ENCODE assay signal across 17 cellular contexts in the genomic region with DNA sequence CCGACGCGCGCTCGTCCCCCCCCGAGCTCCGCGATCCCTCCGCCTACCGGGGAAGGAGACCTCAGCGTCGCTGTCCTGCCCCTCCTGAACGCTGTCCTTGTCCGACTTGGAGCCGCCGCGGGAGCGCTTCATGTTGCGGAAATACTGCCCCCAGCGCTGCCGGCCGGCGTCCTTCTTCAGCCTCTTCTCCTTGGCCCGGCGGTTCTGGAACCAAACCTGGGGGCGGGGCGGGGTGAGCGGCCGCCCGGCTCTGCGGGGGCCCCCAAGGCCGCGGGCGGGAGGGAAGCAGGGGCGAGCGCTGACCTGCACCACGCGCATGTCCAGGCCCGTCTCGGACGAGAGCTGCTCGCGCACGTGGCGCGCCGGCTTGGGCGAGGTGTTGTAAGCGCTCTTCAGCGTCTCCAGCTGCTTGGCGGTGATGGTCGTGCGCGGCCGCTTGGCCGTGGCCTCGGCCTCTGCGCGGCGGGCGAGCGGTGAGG. TPM values are rescaled to one million over a fixed set of nuclear protein-coding genes. Genes with fewer than 3 reads are reported as not detected.
A peak's percentile ranks its signal among the peaks of the same experiment; 100 is the strongest.
DNase-seq lines count a peak whose midpoint lies in the region; FAIRE-seq and TF ChIP-seq lines count a peak whose summit lies in the region.
"Had no signal": no experiment of that assay in that cellular context is flagged by ENCODE, and none has a peak within 500 bp of the region (broad histone marks: within the 10 kb centered on the region; RNA-seq: fewer than 3 reads in every experiment).

No MANE protein-coding gene starts in this region.

- H4K5ac ChIP-seq in H9 (ENCODE audit: insufficient read length, low read depth, low read length), result no peak overlapping the region

- no peaks in the 10 kb centered on the region for H3K79me1 ChIP-seq in H9 (ENCODE audit: insufficient read depth, low read depth, low read length, poor library complexity, severe bottlenecking)

- no TSS peak for BruUV-seq in mammary epithelial cell (replicated peaks; lab: Mats Ljungman, UMichigan)

- H3K4me3 ChIP-seq in mammary epithelial cell (replicated peaks in 1 of 3; ENCODE audit: insufficient read depth in 1 of 3, low read depth in 2 of 3, low read length in 3 of 3) (no peak overlapping the region), keratinocyte (ENCODE audit: control insufficient read depth in 2 of 3, extremely low read depth in 1 of 3, insufficient read depth in 2 of 3, low read depth in 1 of 3, low read length in 3 of 3) (peak overlapping the region in 1 of 3 experiments; percentile 32), tibial artery (no peak overlapping the region)
- H3K4me3 ChIP-seq: heart left ventricle, upper lobe of right lung had no signal

- peaks cover 97% of the 10 kb centered on the region for H3K27me3 Mint-ChIP-seq in H9 (ENCODE audit: low read depth)

- no peaks in the 10 kb centered on the region for H4K20me1 ChIP-seq in H9 (ENCODE audit: control insufficient read depth, insufficient read depth, insufficient read length)
- peaks cover 9% of the 10 kb centered on the region for H4K20me1 ChIP-seq in mammary epithelial cell (ENCODE audit: insufficient read depth, low read length)
- H4K20me1 ChIP-seq in keratinocyte (ENCODE audit: control insufficient read depth, extremely low read depth, insufficient read depth, low read length), result no peaks in the 10 kb centered on the region

- no peak overlapping the region for H4K8ac ChIP-seq in H9 (replicated peaks; ENCODE audit: insufficient read length, low read depth, low read length)

- H2BK5ac ChIP-seq in H9 (ENCODE audit: insufficient read length, low read length), result no peak overlapping the region

- H3K9ac ChIP-seq in H9 (ENCODE audit: extremely low read depth, insufficient read length, low read length) (no peak overlapping the region), mammary epithelial cell (ENCODE audit: insufficient read depth, low read length) (no peak overlapping the region), keratinocyte (ENCODE audit: control insufficient read depth, extremely low read depth, insufficient read depth, low read length) (no peak overlapping the region)

- no peak overlapping the region for H2AFZ ChIP-seq in H9 (ENCODE audit: low read length)
- peak overlapping the region; percentile 15 for H2AFZ ChIP-seq in mammary epithelial cell (ENCODE audit: low read depth, low read length)
- H2AFZ ChIP-seq in keratinocyte (ENCODE audit: control insufficient read depth, low read length), result no peak overlapping the region

- no peak overlapping the region for H3K56ac ChIP-seq in H9 (ENCODE audit: insufficient read length, low read depth, low read length)

- H3K9me1 ChIP-seq in keratinocyte (ENCODE audit: control insufficient read depth, extremely low read depth, insufficient read depth, low read length), result no peaks in the 10 kb centered on the region

- no peaks in the 10 kb centered on the region for H3K9me3 ChIP-seq in H9 (ENCODE audit: control insufficient read depth, low read depth, low read length)
- H3K9me3 ChIP-seq in mammary epithelial cell (replicated peaks; ENCODE audit: insufficient read depth, low read length), result no peaks in the 10 kb centered on the region
- H3K9me3 ChIP-seq in keratinocyte (ENCODE audit: control insufficient read depth, low read depth, low read length), result no peaks in the 10 kb centered on the region
- no peaks in the 10 kb centered on the region for H3K9me3 ChIP-seq in tibial artery
- H3K9me3 ChIP-seq: heart left ventricle, upper lobe of right lung had no signal

- peak overlapping the region in 1 of 2 experiments; percentile 54; a peak in 1 of 5 replicates for H3K4me3 Mint-ChIP-seq in H9
- H3K4me3 Mint-ChIP-seq: activated CD4-positive, alpha-beta memory T cell treated with anti-CD3 and anti-CD28 coated beads, Interleukin-2, amount 10 ng/mL, durations not matched to agents 7 days and 5 days; stimulated activated effector memory CD8-positive, alpha-beta T cell treated with anti-CD3 and anti-CD28 coated beads, Interleukin-12 subunit alpha, Interleukin-12 subunit beta, amount 100 ng/mL, for 72 hours had no signal

- no peak overlapping the region for H2AK5ac ChIP-seq in H9 (ENCODE audit: insufficient read length, low read length)

- no peak overlapping the region for H3K14ac ChIP-seq in H9 (ENCODE audit: insufficient read depth, low read length)

- H3K4me2 ChIP-seq in H9 (ENCODE audit: insufficient read depth, insufficient read length, low read length) (peak overlapping the region; percentile 13), mammary epithelial cell (ENCODE audit: insufficient read depth, low read depth, low read length) (peak overlapping the region; percentile 66), keratinocyte (ENCODE audit: control insufficient read depth, extremely low read depth, insufficient read depth, low read depth, low read length) (peak overlapping the region; percentile 32)

- no peak overlapping the region for H3T11ph ChIP-seq in H9 (ENCODE audit: low read length)

- intact Hi-C loops in mammary epithelial cell (cut with micrococcal nuclease) (no loop called here), tibial artery (cut with DNase I; ENCODE audit: low total_unique reads) (no loop called here)

- H2BK12ac ChIP-seq in H9 (ENCODE audit: insufficient read length, low read depth, low read length), result no peak overlapping the region

- no peak overlapping the region for H3K27ac Mint-ChIP-seq in H9
- H3K27ac Mint-ChIP-seq: activated CD4-positive, alpha-beta memory T cell treated with anti-CD3 and anti-CD28 coated beads, Interleukin-2, amount 10 ng/mL, durations not matched to agents 7 days and 5 days; stimulated activated effector memory CD8-positive, alpha-beta T cell treated with anti-CD3 and anti-CD28 coated beads, Interleukin-12 subunit alpha, Interleukin-12 subunit beta, amount 100 ng/mL, for 72 hours had no signal

- H2BK120ac ChIP-seq in H9 (ENCODE audit: low read depth, low read length, poor library complexity, severe bottlenecking), result no peak overlapping the region

- dilution Hi-C loops in mammary epithelial cell (cut with HindIII; ENCODE audit: low sequenced_read_pairs) (no loop called here), keratinocyte (cut with MboI; ENCODE audit: extremely low pct_ligation_motif_present, low sequenced_read_pairs) (no loop called here)

- H3K18ac ChIP-seq in H9 (ENCODE audit: insufficient read length, low read depth, low read length), result no peak overlapping the region

- peak; percentile 76 for DNase-seq in DMS53 (lab: John Stamatoyannopoulos, UW)
- DNase-seq in DMS53 treated with DMSO at 0.1 percent for 48 hours (lab: John Stamatoyannopoulos, UW; ENCODE audit: unreplicated experiment), result no peak
- no peak for DNase-seq in H9
- DNase-seq in mammary epithelial cell, result peak; percentile 64
- DNase-seq in keratinocyte (ENCODE audit: low read depth, low spot score), result no peak
- DNase-seq in NCI-H1048 (lab: John Stamatoyannopoulos, UW), result no peak
- no peak for DNase-seq in tibial artery
- DNase-seq in COR-L47 (lab: John Stamatoyannopoulos, UW), result no peak
- DNase-seq: activated CD4-positive, alpha-beta memory T cell treated with anti-CD3 and anti-CD28 coated beads, Interleukin-2, amount 10 ng/mL, durations not matched to agents 7 days and 5 days; cortex of kidney; heart left ventricle; NCI-H1105; upper lobe of right lung had no signal

- no peaks in the 10 kb centered on the region for H3K4me1 ChIP-seq in H9 (ENCODE audit: insufficient read depth, low read length)
- peaks cover 13% of the 10 kb centered on the region for H3K4me1 ChIP-seq in mammary epithelial cell (ENCODE audit: insufficient read depth, low read length)
- H3K4me1 ChIP-seq in keratinocyte (ENCODE audit: control insufficient read depth, extremely low read depth, insufficient read depth, low read length), result no peaks in the 10 kb centered on the region
- H3K4me1 ChIP-seq in tibial artery, result peaks cover 0 to 24% (median 4%) of the 10 kb centered on the region in 4 donors
- H3K4me1 ChIP-seq: upper lobe of right lung had no signal

- FAIRE-seq in keratinocyte (lab: Jason Lieb, UNC), result no peak

- H3K79me2 ChIP-seq in H9 (ENCODE audit: insufficient read depth, low read length) (no peaks in the 10 kb centered on the region), mammary epithelial cell (ENCODE audit: insufficient read depth, low read length) (no peaks in the 10 kb centered on the region), keratinocyte (ENCODE audit: control insufficient read depth, insufficient read depth, low read length) (no peaks in the 10 kb centered on the region)

- H3K23ac ChIP-seq in H9 (ENCODE audit: insufficient read length, low read depth, low read length), result no peak overlapping the region

- in situ Hi-C loops in mammary epithelial cell (cut with MboI; ENCODE audit: low sequenced_read_pairs in 2 of 2), result no loop called here

- H3K36me3 ChIP-seq in mammary epithelial cell (ENCODE audit: insufficient read depth, low read length) (no peaks in the 10 kb centered on the region), keratinocyte (ENCODE audit: control insufficient read depth in 2 of 2, extremely low read depth in 1 of 2, insufficient read depth in 2 of 2, low read length in 2 of 2) (no peaks in the 10 kb centered on the region), tibial artery (no peaks in the 10 kb centered on the region)
- H3K36me3 ChIP-seq: heart left ventricle, upper lobe of right lung had no signal

- no peak overlapping the region for H2BK15ac ChIP-seq in H9 (ENCODE audit: low read depth, low read length)

- H4K91ac ChIP-seq in H9 (ENCODE audit: insufficient read length, low read depth, low read length), result no peak overlapping the region

- H3K27me3 ChIP-seq in H9 (ENCODE audit: insufficient read depth, low read length), result peaks cover 88% of the 10 kb centered on the region
- peaks cover 72% of the 10 kb centered on the region for H3K27me3 ChIP-seq in mammary epithelial cell (ENCODE audit: insufficient read depth, low read length)
- peaks cover 96% of the 10 kb centered on the region for H3K27me3 ChIP-seq in keratinocyte (ENCODE audit: control insufficient read depth, extremely low read depth, insufficient read depth, low read length)
- peaks cover 0 to 100% of the 10 kb centered on the region in 2 donors for H3K27me3 ChIP-seq in tibial artery

- H3K27ac ChIP-seq in H9 (ENCODE audit: insufficient read length, low read depth, low read length) (no peak overlapping the region), mammary epithelial cell (ENCODE audit: insufficient read depth, low read depth, low read length) (no peak overlapping the region), keratinocyte (ENCODE audit: control insufficient read depth, insufficient read depth, low read length) (no peak overlapping the region), tibial artery (no peak overlapping the region)
- H3K27ac ChIP-seq: heart left ventricle, upper lobe of right lung had no signal

- no peak overlapping the region for H3K4ac ChIP-seq in H9 (ENCODE audit: low read depth, low read length)

- WGBS in H9 (ENCODE audit: extremely low coverage, insufficient read length, low lambda C conversion rate), result no CpG with 5 or more reads among the region's 62 CpGs
- 0% methylated on average over 1 of the region's 62 CpGs for WGBS in mammary epithelial cell (ENCODE audit: low coverage, missing lambda C conversion rate)

- CTCF ChIA-PET in mammary epithelial cell (lab: Charles Lee; ENCODE audit: low non-redundant PET), result no interaction called here

- no peaks in the 10 kb centered on the region for H3K36me3 Mint-ChIP-seq in H9 (ENCODE audit: insufficient read depth in 1 of 3, low read depth in 3 of 3)
- H3K36me3 Mint-ChIP-seq: stimulated activated effector memory CD8-positive, alpha-beta T cell treated with anti-CD3 and anti-CD28 coated beads, Interleukin-12 subunit alpha, Interleukin-12 subunit beta, amount 100 ng/mL, for 72 hours had no signal

- no peaks in the 10 kb centered on the region for H3K9me3 Mint-ChIP-seq in H9
- H3K9me3 Mint-ChIP-seq: activated CD4-positive, alpha-beta memory T cell treated with anti-CD3 and anti-CD28 coated beads, Interleukin-2, amount 10 ng/mL, durations not matched to agents 7 days and 5 days; stimulated activated effector memory CD8-positive, alpha-beta T cell treated with anti-CD3 and anti-CD28 coated beads, Interleukin-12 subunit alpha, Interleukin-12 subunit beta, amount 100 ng/mL, for 72 hours had no signal

- TF ChIP-seq CTCF in H9 (conservative IDR thresholded peaks at IDR 0.05), result no peak; the same call in 2 of the 3 replicates
- no peak for TF ChIP-seq CTCF in mammary epithelial cell (conservative IDR thresholded peaks at IDR 0.05 in 1 of 2, IDR thresholded peaks at IDR 0.05 in 1 of 2; ENCODE audit: extremely low read depth in 1 of 2, insufficient read depth in 1 of 2, low read depth in 1 of 2, low read length in 2 of 2)
- no peak for TF ChIP-seq CTCF in keratinocyte (optimal IDR thresholded peaks at IDR 0.05 in 1 of 3, IDR thresholded peaks at IDR 0.05 in 1 of 3, conservative IDR thresholded peaks at IDR 0.05 in 1 of 3; ENCODE audit: extremely low read depth in 1 of 3, insufficient read depth in 2 of 3, low read length in 3 of 3)
- TF ChIP-seq CTCF in tibial artery (IDR thresholded peaks at IDR 0.05), result no peak

- H2BK20ac ChIP-seq in H9 (ENCODE audit: low read depth, low read length, poor library complexity, severe bottlenecking), result no peak overlapping the region

- H3K23me2 ChIP-seq in H9 (ENCODE audit: insufficient read length, low read depth, low read length, poor library complexity, severe bottlenecking), result peaks cover 5% of the 10 kb centered on the region

- peaks cover 11 to 29% of the 10 kb centered on the region in 2 experiments for H3K4me1 Mint-ChIP-seq in H9
- H3K4me1 Mint-ChIP-seq: activated CD4-positive, alpha-beta memory T cell treated with anti-CD3 and anti-CD28 coated beads, Interleukin-2, amount 10 ng/mL, durations not matched to agents 7 days and 5 days had no signal

RNA-seq across cellular contexts. Expression of a gene that starts 6.3 kb away (rescaled TPM):
- total RNA-seq in H9 (2021) (not detected in 2 replicates), mammary epithelial cell (not detected)
- polyA plus RNA-seq in mammary epithelial cell (not detected), keratinocyte (not detected in 3 replicates)
- polyA minus RNA-seq in mammary epithelial cell (not detected), keratinocyte (not detected in 3 replicates)
- not detected for polyA plus RNA-seq in keratinocyte (2011; ENCODE audit: low read depth)
- not detected in 2 replicates for polyA plus RNA-seq in keratinocyte (2011; cell fraction: cytosol; rRNA removed)
- polyA plus RNA-seq in keratinocyte (2011; cell fraction: nucleus; rRNA removed), result 0.07 TPM in 1 of 2 replicates, not detected in the other
- not detected in 2 replicates for polyA plus RNA-seq in keratinocyte (2012; ENCODE audit: low replicate concordance)
- not detected for polyA minus RNA-seq in keratinocyte (2011; cell fraction: cytosol; rRNA and poly(A)+ RNA removed)
- not detected in 2 replicates for polyA minus RNA-seq in keratinocyte (2011; cell fraction: nucleus; rRNA and poly(A)+ RNA removed)
- total RNA-seq: A172, heart left ventricle, skeletal muscle tissue, upper lobe of right lung had no signal
- polyA plus RNA-seq: esophagus, heart left ventricle had no signal

RNA-seq across cellular contexts. Expression of a gene that starts 47.0 kb away (rescaled TPM):
- total RNA-seq in H9 (2021) (25.0 and 25.8 TPM in 2 replicates), mammary epithelial cell (10 to 100 TPM; 14.8 to 21.3 TPM)
- polyA plus RNA-seq in mammary epithelial cell (12.3 TPM), keratinocyte (6.9 to 11.9 TPM (median 10.9 TPM) in 3 replicates)
- polyA minus RNA-seq in mammary epithelial cell (22.2 TPM), keratinocyte (8.9 to 11.9 TPM (median 9.2 TPM) in 3 replicates)
- 7.8 TPM for polyA plus RNA-seq in keratinocyte (2011; ENCODE audit: low read depth)
- polyA plus RNA-seq in keratinocyte (2011; cell fraction: cytosol; rRNA removed), result 2.4 and 3.4 TPM in 2 replicates
- polyA plus RNA-seq in keratinocyte (2011; cell fraction: nucleus; rRNA removed), result 22.9 and 28.2 TPM in 2 replicates
- polyA plus RNA-seq in keratinocyte (2012; ENCODE audit: low replicate concordance), result 6.2 and 8.8 TPM in 2 replicates
- polyA minus RNA-seq in keratinocyte (2011; cell fraction: cytosol; rRNA and poly(A)+ RNA removed), result 5.8 TPM
- polyA minus RNA-seq in keratinocyte (2011; cell fraction: nucleus; rRNA and poly(A)+ RNA removed), result 15.0 and 25.2 TPM in 2 replicates

Comparison
In these comparisons a context has a peak if more than half of its experiments do, and no peak if none do; other contexts are left out.
1. DNase-seq: peak in DMS53 (single experiment) and mammary epithelial cell (single experiment); none in DMS53 treated with DMSO at 0.1 percent for 48 hours (single experiment), H9 (single experiment), keratinocyte (single experiment), NCI-H1048 (single experiment), tibial artery (0 of 2) and COR-L47 (single experiment).
2. H3K4me2 ChIP-seq: peak in every context shown above with its lines; median percentile 66 in mammary epithelial cell; 32 in keratinocyte; 13 in H9.